Comparison of ENCODE assay signal across 11 cellular contexts in genomic region chr14:35368139-35368460, GRCh38. TPM values are rescaled to one million over a fixed set of nuclear protein-coding genes. Genes with fewer than 3 reads are reported as not detected.
DNase-seq lines count a peak whose midpoint lies in the region; ATAC-seq and TF ChIP-seq lines count a peak whose summit lies in the region.
"Had no signal": no experiment of that assay in that cellular context is flagged by ENCODE, and none has a peak within 500 bp of the region (broad histone marks: within the 10 kb centered on the region; RNA-seq: fewer than 3 reads in every experiment).

No MANE protein-coding gene starts in this region.

- H3K27me3 Mint-ChIP-seq in activated T-helper 17 cell treated with anti-CD3 and anti-CD28 coated beads, Interleukin-2, amount 50 U/mL, for 72 hours, result no peaks in the 10 kb centered on the region
- H3K27me3 Mint-ChIP-seq in naive thymus-derived CD4-positive, alpha-beta T cell, result no peaks in the 10 kb centered on the region

- no peaks in the 10 kb centered on the region for H3K79me2 ChIP-seq in ACC112 (ENCODE audit: control insufficient read depth, insufficient read depth, low read length, unreplicated experiment)

- CTCF ChIA-PET in naive thymus-derived CD4-positive, alpha-beta T cell (lab: Charles Lee), result interaction anchor here (0.6 to 1.6 kb wide), 4 partner anchors 11 to 688 kb away, joined by 3 to 5 read pairs (median 4); no protein-coding TSS in a partner anchor

- POLR2A ChIA-PET in naive thymus-derived CD4-positive, alpha-beta T cell (lab: Charles Lee), result interaction anchor here (0.5 to 5.1 kb wide), 6 partner anchors 35 to 501 kb away, joined by 3 to 58 read pairs (median 4); partner anchors contain the start of genes NFKBIA, PPP2R3C, PRORP and PSMA6

- no peak for TF ChIP-seq CTCF in upper lobe of right lung (IDR thresholded peaks at IDR 0.05)

- no peaks in the 10 kb centered on the region for H3K36me3 ChIP-seq in ACC112 (ENCODE audit: insufficient read depth, low read length)
- H3K36me3 ChIP-seq in naive thymus-derived CD4-positive, alpha-beta T cell (ENCODE audit: control insufficient read depth in 2 of 3, insufficient read depth in 3 of 3, low read length in 3 of 3), result no peaks in the 10 kb centered on the region
- no peaks in the 10 kb centered on the region for H3K36me3 ChIP-seq in upper lobe of right lung

- peaks cover 4% of the 10 kb centered on the region for H3K9me3 Mint-ChIP-seq in activated T-helper 17 cell treated with anti-CD3 and anti-CD28 coated beads, Interleukin-2, amount 50 U/mL, for 72 hours
- H3K9me3 Mint-ChIP-seq in naive thymus-derived CD4-positive, alpha-beta T cell, result peaks cover 0 to 10% (median 4%) of the 10 kb centered on the region in 11 donors

- no peak for DNase-seq in naive thymus-derived CD4-positive, alpha-beta T cell
- DNase-seq in putamen (ENCODE audit: low spot score) (no peak), upper lobe of right lung (no peak), NCI-H1092 treated with DMSO at 0.1 percent for 48 hours (lab: John Stamatoyannopoulos, UW) (no peak), ACHN (no peak)
- DNase-seq: NCI-H2029, occipital lobe had no signal

- no peaks in the 10 kb centered on the region for H3K9me3 ChIP-seq in naive thymus-derived CD4-positive, alpha-beta T cell (ENCODE audit: control insufficient read depth in 2 of 3, low read length in 3 of 3)
- H3K9me3 ChIP-seq in upper lobe of right lung, result no peaks in the 10 kb centered on the region

- no peak overlapping the region for H3K4me3 Mint-ChIP-seq in activated T-helper 17 cell treated with anti-CD3 and anti-CD28 coated beads, Interleukin-2, amount 50 U/mL, for 72 hours
- peak overlapping the region in 7 of 10 donors; percentile 10 to 62 (median 42) for H3K4me3 Mint-ChIP-seq in naive thymus-derived CD4-positive, alpha-beta T cell

- H3K4me3 ChIP-seq in ACC112 (ENCODE audit: low read depth, low read length) (no peak overlapping the region), upper lobe of right lung (no peak overlapping the region)
- no peak overlapping the region for H3K4me3 ChIP-seq in naive thymus-derived CD4-positive, alpha-beta T cell (ENCODE audit: low read length)

- ATAC-seq in GM19328 (IDR thresholded peaks at IDR 0.05; ENCODE audit: unreplicated experiment) (peak; percentile 11), upper lobe of right lung (no peak)
- no peak for ATAC-seq in activated T-helper 17 cell treated with anti-CD3 and anti-CD28 coated beads, Interleukin-2, amount 50 U/mL, for 72 hours (replicated peaks)
- no peak for ATAC-seq in naive thymus-derived CD4-positive, alpha-beta T cell
- ATAC-seq: activated CD4-positive, CD25-positive, alpha-beta regulatory T cell treated with anti-CD3 and anti-CD28 coated beads, Interleukin-2, amount 50 U/mL, for 24 hours had no signal

- in situ Hi-C loops in ACHN (cut with HindIII; ENCODE audit: low pct_ligation_motif_present, low pct_unique_long_range_greater_than_20kb, low sequenced_read_pairs), result no loop called here

- no peaks in the 10 kb centered on the region for H3K36me3 Mint-ChIP-seq in activated T-helper 17 cell treated with anti-CD3 and anti-CD28 coated beads, Interleukin-2, amount 50 U/mL, for 72 hours (ENCODE audit: low read depth)
- H3K36me3 Mint-ChIP-seq in naive thymus-derived CD4-positive, alpha-beta T cell, result peaks cover 0 to 6% (median 3%) of the 10 kb centered on the region in 5 donors

- H3K27ac ChIP-seq in ACC112 (ENCODE audit: low read depth, low read length) (no peak overlapping the region), upper lobe of right lung (no peak overlapping the region)
- no peak overlapping the region for H3K27ac ChIP-seq in naive thymus-derived CD4-positive, alpha-beta T cell (ENCODE audit: low read depth, low read length)

- peaks cover 16% of the 10 kb centered on the region for H3K4me1 Mint-ChIP-seq in activated T-helper 17 cell treated with anti-CD3 and anti-CD28 coated beads, Interleukin-2, amount 50 U/mL, for 72 hours
- H3K4me1 Mint-ChIP-seq in naive thymus-derived CD4-positive, alpha-beta T cell, result peaks cover 8 to 37% (median 22%) of the 10 kb centered on the region in 7 donors

- H3K27ac Mint-ChIP-seq in activated T-helper 17 cell treated with anti-CD3 and anti-CD28 coated beads, Interleukin-2, amount 50 U/mL, for 72 hours, result peak overlapping the region; percentile 33
- H3K27ac Mint-ChIP-seq in naive thymus-derived CD4-positive, alpha-beta T cell, result peak overlapping the region; percentile 49 to 87 (median 67)

- H3K27me3 ChIP-seq in ACC112 (ENCODE audit: insufficient read depth, low read length) (no peaks in the 10 kb centered on the region), upper lobe of right lung (no peaks in the 10 kb centered on the region)
- no peaks in the 10 kb centered on the region for H3K27me3 ChIP-seq in naive thymus-derived CD4-positive, alpha-beta T cell (ENCODE audit: control insufficient read depth in 2 of 2, insufficient read depth in 2 of 2, low read length in 2 of 2)

- peak overlapping the region; percentile 43 for H2AFZ ChIP-seq in ACC112 (ENCODE audit: low read length, unreplicated experiment)

- H3K4me1 ChIP-seq in ACC112 (ENCODE audit: control insufficient read depth, insufficient read depth, low read length, unreplicated experiment) (peaks cover 48% of the 10 kb centered on the region), upper lobe of right lung (peaks cover 22% of the 10 kb centered on the region)
- peaks cover 12 to 20% of the 10 kb centered on the region in 2 donors for H3K4me1 ChIP-seq in naive thymus-derived CD4-positive, alpha-beta T cell (ENCODE audit: control insufficient read depth in 2 of 2, insufficient read depth in 2 of 2, low read length in 2 of 2)

- intact Hi-C loops in naive thymus-derived CD4-positive, alpha-beta T cell (cut with micrococcal nuclease), result loop anchor here in 1 of 2 donors (2.0 kb wide), 1 partner anchor 37 kb away; the partner anchor contains the start of gene NFKBIA
- intact Hi-C loops in upper lobe of right lung (cut with DNase I), result no loop called here

RNA-seq across cellular contexts. Expression of gene NFKBIA, which starts 36.4 kb away (rescaled TPM):
- total RNA-seq in activated T-helper 17 cell treated with anti-CD3 and anti-CD28 coated beads, Interleukin-2, amount 50 U/mL, for 72 hours, result 100 to 1,000 TPM; 299 to 554 TPM
- total RNA-seq in naive thymus-derived CD4-positive, alpha-beta T cell, result 1,000 to 10,000 TPM in 2 of 5 experiments, 100 to 1,000 TPM in 3; 144 to 1,533 (median 246) TPM
- polyA plus RNA-seq in naive thymus-derived CD4-positive, alpha-beta T cell, result 100 to 1,000 TPM; 202 to 280 TPM
- 361 TPM for total RNA-seq in upper lobe of right lung
